In genomic region chr6:158770533-158770932, GRCh38 we compare ENCODE assay signal across 12 cellular contexts. TPM values are rescaled to one million over a fixed set of nuclear protein-coding genes. Genes with fewer than 3 reads are reported as not detected.
DNase-seq lines count a peak whose midpoint lies in the region; ATAC-seq and TF ChIP-seq lines count a peak whose summit lies in the region.
"Had no signal": no experiment of that assay in that cellular context is flagged by ENCODE, and none has a peak within 500 bp of the region (broad histone marks: within the 10 kb centered on the region; RNA-seq: fewer than 3 reads in every experiment).

No MANE protein-coding gene starts in this region.

- H3K27me3 Mint-ChIP-seq in Caco-2 (ENCODE audit: insufficient read depth, unreplicated experiment) (no peaks in the 10 kb centered on the region), T-helper 17 cell (no peaks in the 10 kb centered on the region), neural crest cell (ENCODE audit: low read depth) (no peaks in the 10 kb centered on the region)

- intact Hi-C loops in Caco-2 (cut with micrococcal nuclease; ENCODE audit: unreplicated experiment) = no loop called here

- TF ChIP-seq CTCF in Caco-2 (IDR thresholded peaks at IDR 0.05; ENCODE audit: insufficient read depth in 1 of 2, low read depth in 1 of 2, low read length in 1 of 2, severe bottlenecking in 1 of 2, unreplicated experiment in 1 of 2) = no peak
- no peak for TF ChIP-seq CTCF in fibroblast of the aortic adventitia (IDR thresholded peaks at IDR 0.05; ENCODE audit: insufficient read depth, low read length)
- no peak for TF ChIP-seq CTCF in neural crest cell (conservative IDR thresholded peaks at IDR 0.05)

- peaks cover 24% of the 10 kb centered on the region for H3K36me3 ChIP-seq in Caco-2 (ENCODE audit: control insufficient read depth, insufficient read depth, low read length)

- ATAC-seq in T-helper 17 cell (no peak), HG02938 (IDR thresholded peaks at IDR 0.05; ENCODE audit: unreplicated experiment) (no peak)
- ATAC-seq: mucosa of descending colon had no signal

- DNase-seq in Caco-2 (no peak), T-helper 17 cell (no peak), fibroblast of the aortic adventitia (ENCODE audit: low read depth) (peak; percentile 12), neural crest cell (ENCODE audit: low read depth, low spot score) (no peak), activated gamma-delta T cell treated with Interleukin-2 at 50 U/mL for 16 hours (no peak), midbrain (lab: John Stamatoyannopoulos, UW) (no peak)
- DNase-seq: activated gamma-delta T cell, COR-L47, mucosa of descending colon, NCI-H146, SHP77 had no signal

- H3K9me3 ChIP-seq in Caco-2 (no peaks in the 10 kb centered on the region), T-helper 17 cell (ENCODE audit: control insufficient read depth, low read length, poor library complexity, severe bottlenecking) (no peaks in the 10 kb centered on the region)
- H3K9me3 ChIP-seq: mucosa of descending colon had no signal

- H3K9me3 Mint-ChIP-seq in Caco-2 (ENCODE audit: unreplicated experiment) = no peaks in the 10 kb centered on the region
- no peaks in the 10 kb centered on the region for H3K9me3 Mint-ChIP-seq in neural crest cell

- BruUV-seq in Caco-2 (replicated peaks; lab: Mats Ljungman, UMichigan) = no TSS peak

- no peak overlapping the region for H3K4me3 ChIP-seq in Caco-2 (ENCODE audit: low read depth, low read length)
- no peak overlapping the region for H3K4me3 ChIP-seq in fibroblast of the aortic adventitia (ENCODE audit: low read depth, low read length)
- H3K4me3 ChIP-seq: mucosa of descending colon had no signal

- H3K4me3 Mint-ChIP-seq in Caco-2 (ENCODE audit: unreplicated experiment) = no peak overlapping the region
- peak overlapping the region; percentile 79 for H3K4me3 Mint-ChIP-seq in T-helper 17 cell
- H3K4me3 Mint-ChIP-seq in neural crest cell = no peak overlapping the region

- H3K27ac Mint-ChIP-seq in Caco-2 (ENCODE audit: unreplicated experiment) (peak overlapping the region; percentile 46), T-helper 17 cell (peak overlapping the region; percentile 97), neural crest cell (ENCODE audit: unreplicated experiment) (peak overlapping the region; percentile 50)

- CTCF ChIA-PET in Caco-2 (lab: Charles Lee) = no interaction called here

- H3K27me3 ChIP-seq in Caco-2 (replicated peaks; ENCODE audit: control insufficient read depth, insufficient read depth, low read length) = no peaks in the 10 kb centered on the region; the same call in 1 of the 2 replicates

- peaks cover 99% of the 10 kb centered on the region for H3K36me3 Mint-ChIP-seq in Caco-2 (ENCODE audit: insufficient read depth, unreplicated experiment)
- peaks cover 27% of the 10 kb centered on the region for H3K36me3 Mint-ChIP-seq in T-helper 17 cell (ENCODE audit: low read depth)
- peaks cover 31% of the 10 kb centered on the region for H3K36me3 Mint-ChIP-seq in neural crest cell (ENCODE audit: low read depth)

- no peaks in the 10 kb centered on the region for H3K4me1 ChIP-seq in Caco-2

- peaks cover 6% of the 10 kb centered on the region for H3K4me1 Mint-ChIP-seq in Caco-2 (ENCODE audit: low read depth, unreplicated experiment)
- H3K4me1 Mint-ChIP-seq in T-helper 17 cell = peaks cover 49% of the 10 kb centered on the region
- peaks cover 24% of the 10 kb centered on the region for H3K4me1 Mint-ChIP-seq in neural crest cell

- POLR2A ChIA-PET in Caco-2 (lab: Charles Lee) = no interaction called here

RNA-seq across cellular contexts. Expression of gene EZR, which starts 48.6 kb away (rescaled TPM):
- total RNA-seq in Caco-2 (2022) (282 and 290 TPM in 2 replicates), T-helper 17 cell (100 to 1,000 TPM; 341 to 361 TPM), fibroblast of the aortic adventitia (ENCODE audit: low replicate concordance) (41.3 and 47.0 TPM in 2 replicates), neural crest cell (86.7 and 88.2 TPM in 2 replicates)

Comparison
In these comparisons a context has a peak if more than half of its experiments do, and no peak if none do; other contexts are left out.
1. H3K27ac Mint-ChIP-seq: peak in every context shown above with its lines; median percentile 97 in T-helper 17 cell; 50 in neural crest cell; 46 in Caco-2.